Comparison of ENCODE assay signal across 19 cellular contexts in the genomic region with DNA sequence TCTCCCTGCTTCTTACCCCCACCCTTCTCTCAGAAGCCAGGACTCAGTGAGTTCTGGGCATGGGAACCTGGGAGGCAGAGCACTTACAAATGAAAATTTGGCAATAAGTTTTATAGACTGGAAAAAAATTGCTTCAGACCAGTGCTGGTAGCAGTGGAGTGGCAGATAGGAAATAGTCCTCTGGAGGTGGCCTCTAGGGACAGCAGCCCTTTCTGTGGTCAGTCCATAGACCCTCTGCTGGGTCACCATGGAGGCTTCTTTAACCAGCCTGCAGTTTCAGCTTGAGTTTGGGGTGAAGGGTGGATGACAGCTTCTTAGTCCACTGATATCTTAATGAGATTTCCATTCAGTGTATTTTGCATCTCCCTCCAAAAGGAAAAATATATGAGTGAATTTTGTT.
A peak's percentile ranks its signal among the peaks of the same experiment; 100 is the strongest.
DNase-seq lines count a peak whose midpoint lies in the region; ATAC-seq, FAIRE-seq and TF ChIP-seq lines count a peak whose summit lies in the region.
"Had no signal": no experiment of that assay in that cellular context is flagged by ENCODE, and none has a peak within 500 bp of the region (broad histone marks: within the 10 kb centered on the region; RNA-seq: fewer than 3 reads in every experiment).

No MANE protein-coding gene starts in this region.

- intact Hi-C loops in pancreas (cut with DNase I) (no loop called here), thyroid gland (cut with DNase I) (no loop called here)

- CTCF ChIA-PET in RWPE1 (lab: Yijun Ruan, JAX) = no interaction called here

- H3K9me3 ChIP-seq in gastroesophageal sphincter = no peaks in the 10 kb centered on the region
- H3K9me3 ChIP-seq in pancreas = no peaks in the 10 kb centered on the region
- H3K9me3 ChIP-seq in thyroid gland = no peaks in the 10 kb centered on the region

- FAIRE-seq in pancreas (lab: Jason Lieb, UNC) (no peak), GM12892 (lab: Jason Lieb, UNC) (no peak)
- FAIRE-seq: TTC549 had no signal

- no peaks in the 10 kb centered on the region for H3K36me3 ChIP-seq in gastroesophageal sphincter
- no peaks in the 10 kb centered on the region for H3K36me3 ChIP-seq in pancreas
- H3K36me3 ChIP-seq in thyroid gland = no peaks in the 10 kb centered on the region

- no peak for TF ChIP-seq EP300 in gastroesophageal sphincter (IDR thresholded peaks at IDR 0.05)

- H3K27me3 ChIP-seq in gastroesophageal sphincter (no peaks in the 10 kb centered on the region), pancreas (no peaks in the 10 kb centered on the region), thyroid gland (no peaks in the 10 kb centered on the region)
- H3K27me3 ChIP-seq: foreskin keratinocyte had no signal

- H3K27ac ChIP-seq in RWPE1 (peak overlapping the region; percentile 83), gastroesophageal sphincter (peak overlapping the region in 2 of 4 donors; percentile 2 to 58), pancreas (peak overlapping the region in 2 of 4 donors; percentile 49 to 63), thyroid gland (peak overlapping the region; percentile 34 to 72 (median 59))
- H3K27ac ChIP-seq: foreskin keratinocyte had no signal

- H3K4me3 ChIP-seq in gastroesophageal sphincter (no peak overlapping the region), pancreas (no peak overlapping the region), thyroid gland (replicated peaks in 1 of 3) (no peak overlapping the region)

- POLR2A ChIA-PET in RWPE1 (lab: Yijun Ruan, JAX; ENCODE audit: low non-redundant PET) = no interaction called here

- TF ChIP-seq CTCF in RWPE1 (conservative IDR thresholded peaks at IDR 0.05; ENCODE audit: low read depth) (no peak), gastroesophageal sphincter (IDR thresholded peaks at IDR 0.05) (no peak), pancreas (IDR thresholded peaks at IDR 0.05) (no peak), thyroid gland (IDR thresholded peaks at IDR 0.05) (peak in 1 of 6 experiments; percentile 10)

- TF ChIP-seq POLR2A in gastroesophageal sphincter (IDR thresholded peaks at IDR 0.05) (no peak), thyroid gland (IDR thresholded peaks at IDR 0.05) (no peak), GM12892 (IDR thresholded peaks at IDR 0.05; ENCODE audit: low read depth, low read length) (no peak)

- H3K4me1 ChIP-seq in gastroesophageal sphincter (peaks cover 15 to 76% (median 18%) of the 10 kb centered on the region in 3 donors), pancreas (peaks cover 7 to 24% (median 23%) of the 10 kb centered on the region in 3 donors), thyroid gland (peaks cover 54 to 72% of the 10 kb centered on the region in 2 donors)

- DNase-seq in RWPE1 (ENCODE audit: low spot score) (no peak), pancreas (no peak), thyroid gland (no peak), GM12892 (ENCODE audit: insufficient read length) (no peak)
- no peak for DNase-seq in stimulated activated CD4-positive, alpha-beta T cell treated with anti-CD3 and anti-CD28 coated beads, Interleukin-1b, Interleukin-23, amount 100 ng/mL, for 48 hours
- DNase-seq: activated CD4-positive, alpha-beta T cell treated with anti-CD3 and anti-CD28 coated beads, Interleukin-2, amount 50 U/mL, for 48 hours; activated naive CD8-positive, alpha-beta T cell treated with anti-CD3 and anti-CD28 coated beads, Interleukin-2, amount 10 ng/mL, durations not matched to agents 7 days and 5 days; activated T-cell treated with anti-CD3 and anti-CD28 coated beads, Interleukin-2, amount 50 U/mL, for 4 hours; central memory CD4-positive, alpha-beta T cell; DMS53; foreskin keratinocyte; NCI-H1930; NCI-H524; OCI-M1 had no signal

- peak; percentile 22 for ATAC-seq in gastroesophageal sphincter
- peak in 3 of 4 donors; percentile 7 to 13 (median 13) for ATAC-seq in pancreas
- ATAC-seq in HG03039 (IDR thresholded peaks at IDR 0.05; ENCODE audit: unreplicated experiment) = no peak
- no peak for ATAC-seq in HG03460 (IDR thresholded peaks at IDR 0.05; ENCODE audit: unreplicated experiment)
- ATAC-seq: activated T-cell treated with anti-CD3 and anti-CD28 coated beads, Interleukin-2, amount 50 U/mL, for 4 hours; foreskin keratinocyte; SK-N-SH treated with all-trans-retinoic acid at 6 μM for 48 hours had no signal

Comparison
In these comparisons a context has a peak if more than half of its experiments do, and no peak if none do; other contexts are left out.
1. ATAC-seq: peak in gastroesophageal sphincter (single experiment) and pancreas (3 of 4); none in HG03039 (single experiment) and HG03460 (single experiment).